Comparison of ENCODE assay signal across 19 cellular contexts in the genomic region with DNA sequence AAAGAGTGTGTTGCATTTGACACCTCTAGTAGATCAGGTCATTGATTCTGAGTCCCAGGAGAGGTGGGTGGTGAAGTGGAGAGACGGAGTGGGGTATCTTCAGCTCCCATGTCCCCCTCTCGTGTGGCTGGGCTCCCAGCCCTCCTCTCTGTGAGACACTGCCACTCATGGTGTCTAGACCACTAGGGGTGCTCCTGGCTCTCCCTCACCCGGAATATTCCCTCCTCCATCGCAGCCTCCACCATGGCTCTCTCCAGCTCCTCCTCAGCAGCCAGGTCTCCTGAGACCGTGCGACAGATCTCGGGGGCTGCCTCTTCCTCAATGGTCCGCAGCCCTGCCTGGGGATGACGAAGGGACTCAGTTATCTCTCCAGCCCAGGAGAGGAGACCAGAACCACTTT. TPM values are rescaled to one million over a fixed set of nuclear protein-coding genes. Genes with fewer than 3 reads are reported as not detected.
DNase-seq lines count a peak whose midpoint lies in the region; ATAC-seq, FAIRE-seq and TF ChIP-seq lines count a peak whose summit lies in the region.
"Had no signal": no experiment of that assay in that cellular context is flagged by ENCODE, and none has a peak within 500 bp of the region (broad histone marks: within the 10 kb centered on the region; RNA-seq: fewer than 3 reads in every experiment).

No MANE protein-coding gene starts in this region.

- peak overlapping the region; percentile 40 for H2AK5ac ChIP-seq in neuronal stem cell (ENCODE audit: low read depth, low read length)

- H3K36me3 ChIP-seq in HepG2 (replicated peaks in 1 of 2; ENCODE audit: control insufficient read depth in 1 of 2, insufficient read depth in 2 of 2, low read length in 2 of 2) (no peaks in the 10 kb centered on the region), right lobe of liver (no peaks in the 10 kb centered on the region), WERI-Rb-1 (no peaks in the 10 kb centered on the region), neuronal stem cell (replicated peaks in 1 of 2; ENCODE audit: control insufficient read depth in 2 of 2, insufficient read depth in 2 of 2, low read length in 2 of 2) (no peaks in the 10 kb centered on the region)
- H3K36me3 ChIP-seq: BLaER1 had no signal

- POLR2A ChIA-PET in HepG2 (lab: Yijun Ruan, JAX) = no interaction called here

- CTCF ChIA-PET in HepG2 (lab: Yijun Ruan, JAX; ENCODE audit: low intra/inter-chr PET ratio, low total read pairs) = interaction anchor here (2.6 kb wide), 1 partner anchor 71 kb away, joined by 24 read pairs; no protein-coding TSS in a partner anchor

- H3K9ac ChIP-seq in HepG2 (ENCODE audit: insufficient read depth, low read depth, low read length) = no peak overlapping the region
- H3K9ac ChIP-seq in neuronal stem cell (ENCODE audit: low read depth, low read length, poor library complexity) = no peak overlapping the region
- H3K9ac ChIP-seq: BLaER1 had no signal

- no peak overlapping the region for H3K4me3 Mint-ChIP-seq in progenitor cell of endocrine pancreas (ENCODE audit: low read depth)
- H3K4me3 Mint-ChIP-seq: CD4-positive, CD25-positive, alpha-beta regulatory T cell; CD8-positive, alpha-beta T cell; GM23338; H9 had no signal

- TF ChIP-seq CTCF in HepG2 (CRISPR knock-in tag; IDR thresholded peaks at IDR 0.05) = no peak
- TF ChIP-seq CTCF in right lobe of liver (IDR thresholded peaks at IDR 0.05) = no peak
- peak; percentile 23; the same call in 1 of the 2 replicates for TF ChIP-seq CTCF in WERI-Rb-1 (IDR thresholded peaks at IDR 0.05; ENCODE audit: low read depth, low read length)
- TF ChIP-seq CTCF in progenitor cell of endocrine pancreas (IDR thresholded peaks at IDR 0.05; ENCODE audit: unreplicated experiment) = no peak

- H3K27ac Mint-ChIP-seq in progenitor cell of endocrine pancreas = no peak overlapping the region
- H3K27ac Mint-ChIP-seq: CD8-positive, alpha-beta T cell; GM23338; H9 had no signal

- TF ChIP-seq EP300 in HepG2 (IDR thresholded peaks at IDR 0.05; ENCODE audit: low read depth in 2 of 2, low read length in 2 of 2) (no peak), HepG2 (CRISPR knock-in tag; IDR thresholded peaks at IDR 0.05; ENCODE audit: borderline replicate concordance) (no peak)

- H3K9me3 Mint-ChIP-seq in progenitor cell of endocrine pancreas (ENCODE audit: low read depth) = no peaks in the 10 kb centered on the region
- H3K9me3 Mint-ChIP-seq: CD4-positive, CD25-positive, alpha-beta regulatory T cell; CD8-positive, alpha-beta T cell; GM23338; H9 had no signal

- TF ChIP-seq POLR2A in HepG2 (IDR thresholded peaks at IDR 0.05; ENCODE audit: insufficient read depth in 1 of 2, low read depth in 2 of 2, low read length in 2 of 2) (no peak), right lobe of liver (IDR thresholded peaks at IDR 0.05) (no peak)

- no peaks in the 10 kb centered on the region for H3K79me2 ChIP-seq in HepG2 (ENCODE audit: insufficient read depth, low read length)

- no peak overlapping the region for H3K4ac ChIP-seq in neuronal stem cell (ENCODE audit: low read length)

- H3K23ac ChIP-seq in neuronal stem cell (ENCODE audit: low read depth, low read length, poor library complexity) = no peak overlapping the region

- DNase-seq in HepG2 (ENCODE audit: low spot score) (no peak), right lobe of liver (no peak), WERI-Rb-1 (no peak), neuronal stem cell (ENCODE audit: low spot score) (no peak), NCI-H1930 (lab: John Stamatoyannopoulos, UW) (no peak), progenitor cell of endocrine pancreas (ENCODE audit: low spot score, unreplicated experiment) (no peak), head of caudate nucleus (no peak)
- DNase-seq: Caco-2; CD4-positive, CD25-positive, alpha-beta regulatory T cell; CD8-positive, alpha-beta T cell; DMS153; DND-41; H9 had no signal

- in situ Hi-C loops in HepG2 (cut with HindIII; ENCODE audit: extremely low pct_ligation_motif_present, low pct_unique_long_range_greater_than_20kb) = loop anchor here (5.0 kb wide), 3 partner anchors 67 to 422 kb away; a partner anchor contains a TSS

- H4K91ac ChIP-seq in neuronal stem cell (ENCODE audit: low read depth, low read length, poor library complexity) = no peak overlapping the region

- no peak overlapping the region for H3K14ac ChIP-seq in neuronal stem cell (ENCODE audit: low read length)

- H2AFZ ChIP-seq in HepG2 (ENCODE audit: low read length) = no peak overlapping the region
- no peak overlapping the region for H2AFZ ChIP-seq in neuronal stem cell (ENCODE audit: low read length)
- H2AFZ ChIP-seq: GM23338 had no signal

- H3K27me3 ChIP-seq in HepG2 (ENCODE audit: control insufficient read depth in 1 of 2, insufficient read depth in 2 of 2, low read length in 2 of 2) = peaks cover 0 to 7% of the 10 kb centered on the region in 2 experiments; a peak in 2 of 5 replicates
- H3K27me3 ChIP-seq in right lobe of liver = no peaks in the 10 kb centered on the region
- no peaks in the 10 kb centered on the region for H3K27me3 ChIP-seq in WERI-Rb-1 (ENCODE audit: insufficient read depth, low read depth, severe bottlenecking)
- H3K27me3 ChIP-seq in neuronal stem cell (ENCODE audit: control insufficient read depth in 3 of 3, insufficient read depth in 3 of 3, low read depth in 1 of 3, low read length in 3 of 3) = peaks cover 0 to 12% (median 0%) of the 10 kb centered on the region in 3 experiments
- H3K27me3 ChIP-seq: BLaER1 had no signal

- H2BK5ac ChIP-seq in neuronal stem cell (ENCODE audit: low read length) = no peak overlapping the region

- no peak overlapping the region for H2BK12ac ChIP-seq in neuronal stem cell (ENCODE audit: low read length)

- intact Hi-C loops in HepG2 (cut with micrococcal nuclease; ENCODE audit: unreplicated experiment) (loop anchor here (5.0 kb wide), 1 partner anchor 422 kb away; a partner anchor contains a TSS), right lobe of liver (cut with DNase I) (loop anchor here (5.0 kb wide), 1 partner anchor 72 kb away; no protein-coding TSS in a partner anchor), head of caudate nucleus (cut with DNase I) (loop anchor here (10.0 kb wide), 1 partner anchor 71 kb away; a partner anchor contains a TSS)

- H3K4me3 ChIP-seq in HepG2 (replicated peaks in 1 of 3; ENCODE audit: insufficient read depth in 1 of 3, low read depth in 2 of 3, low read length in 3 of 3) (no peak overlapping the region), right lobe of liver (no peak overlapping the region), WERI-Rb-1 (ENCODE audit: low read depth, low read length) (no peak overlapping the region), neuronal stem cell (ENCODE audit: low read length in 2 of 2) (no peak overlapping the region)
- H3K4me3 ChIP-seq: BLaER1, GM23338 had no signal

- no peak overlapping the region for H4K8ac ChIP-seq in neuronal stem cell (ENCODE audit: low read depth, low read length)

- H2BK15ac ChIP-seq in neuronal stem cell (ENCODE audit: low read length) = no peak overlapping the region

- ATAC-seq in HepG2 = no peak
- no peak for ATAC-seq in right lobe of liver
- ATAC-seq: CD8-positive, alpha-beta T cell; GM23338; HCT116 had no signal

- TF ChIP-seq RAD21 in HepG2 (CRISPR knock-in tag; IDR thresholded peaks at IDR 0.05) = no peak

- H3K9me3 ChIP-seq in HepG2 (ENCODE audit: low read length) (no peaks in the 10 kb centered on the region), right lobe of liver (no peaks in the 10 kb centered on the region), WERI-Rb-1 (ENCODE audit: severe bottlenecking) (no peaks in the 10 kb centered on the region), neuronal stem cell (replicated peaks in 1 of 2; ENCODE audit: control insufficient read depth in 2 of 2, insufficient read depth in 1 of 2, low read depth in 1 of 2, low read length in 2 of 2) (no peaks in the 10 kb centered on the region)
- H3K9me3 ChIP-seq: BLaER1, Caco-2 had no signal

- H3K36me3 Mint-ChIP-seq in progenitor cell of endocrine pancreas (ENCODE audit: insufficient read depth) = no peaks in the 10 kb centered on the region
- H3K36me3 Mint-ChIP-seq: CD4-positive, CD25-positive, alpha-beta regulatory T cell; CD8-positive, alpha-beta T cell had no signal

- no peaks in the 10 kb centered on the region for H3K4me1 Mint-ChIP-seq in progenitor cell of endocrine pancreas (ENCODE audit: low read depth)

- FAIRE-seq in HepG2 (lab: Jason Lieb, UNC) = no peak
- FAIRE-seq: G401.6, GM12892 had no signal

- no peak overlapping the region for H3K4me2 ChIP-seq in HepG2 (ENCODE audit: low read depth, low read length)
- no peak overlapping the region for H3K4me2 ChIP-seq in neuronal stem cell (ENCODE audit: insufficient read depth, low read length, poor library complexity, severe bottlenecking)
- H3K4me2 ChIP-seq: BLaER1, GM23338 had no signal

- no TSS peak for BruUV-seq in HepG2 (replicated peaks; lab: Mats Ljungman, UMichigan)

- H3K18ac ChIP-seq in neuronal stem cell (ENCODE audit: low read length) = no peak overlapping the region

- H3K4me1 ChIP-seq in HepG2 (ENCODE audit: insufficient read depth, low read length) (0 out of 2 replicates have a peak, but pooled peaks cover 4% of the 10 kb centered on the region), right lobe of liver (no peaks in the 10 kb centered on the region), neuronal stem cell (ENCODE audit: control insufficient read depth in 2 of 2, insufficient read depth in 1 of 2, low read depth in 1 of 2, low read length in 2 of 2) (peaks cover 6% of the 10 kb centered on the region in 2 donors)
- H3K4me1 ChIP-seq: Caco-2 had no signal

- H2BK120ac ChIP-seq in neuronal stem cell (ENCODE audit: low read depth, low read length) = no peak overlapping the region

- H3K27me3 Mint-ChIP-seq in progenitor cell of endocrine pancreas = peaks cover 13% of the 10 kb centered on the region

- no peaks in the 10 kb centered on the region for H4K20me1 ChIP-seq in HepG2 (ENCODE audit: insufficient read depth, low read length)
- H4K20me1 ChIP-seq: BLaER1 had no signal

- no peak overlapping the region for H3K27ac ChIP-seq in HepG2 (ENCODE audit: extremely low read length, insufficient read depth, low read length)
- H3K27ac ChIP-seq in right lobe of liver = no peak overlapping the region
- H3K27ac ChIP-seq in WERI-Rb-1 = no peak overlapping the region
- no peak overlapping the region for H3K27ac ChIP-seq in neuronal stem cell (replicated peaks; ENCODE audit: low read length)
- H3K27ac ChIP-seq: BLaER1, C4-2B had no signal

- no peaks in the 10 kb centered on the region for H3K79me1 ChIP-seq in neuronal stem cell (ENCODE audit: low read depth, low read length)

- WGBS in HepG2 (ENCODE audit: low lambda C conversion rate) = 37% methylated on average over 9 of the region's 9 CpGs
- WGBS in right lobe of liver (ENCODE audit: insufficient coverage, low coverage, low lambda C conversion rate, missing lambda C conversion rate) = 87% methylated on average over 6 of the region's 9 CpGs
- WGBS in neuronal stem cell (ENCODE audit: extremely low coverage in 2 of 2, insufficient read length in 2 of 2, insufficient replicate concordance in 1 of 2), 2 donors = no CpG with 5 or more reads among the region's 9 CpGs

RNA-seq across cellular contexts. Expression of a gene that starts 20.6 kb away (rescaled TPM):
- total RNA-seq in HepG2 (2016; rRNA removed; fragmentation: Illumina TruSeq; extraction: Trizol) (0.13 and 0.20 TPM in 2 replicates), right lobe of liver (1 to 10 TPM in 4 of 6 experiments, under 1 TPM in 2; 0.75 to 4.4 (median 1.4) TPM), progenitor cell of endocrine pancreas (10.1 and 11.4 TPM in 2 replicates)
- 0.20 and 0.26 TPM in 2 replicates for total RNA-seq in HepG2 (2016; cell fraction: cytosol; rRNA removed; fragmentation: Illumina TruSeq; extraction: Trizol; ENCODE audit: low read depth)
- total RNA-seq in HepG2 (2016; cell fraction: insoluble cytoplasmic fraction; rRNA removed; fragmentation: Illumina TruSeq; extraction: Trizol) = 0.18 and 0.24 TPM in 2 replicates
- 0.28 and 0.31 TPM in 2 replicates for total RNA-seq in HepG2 (2016; cell fraction: membrane; rRNA removed; fragmentation: Illumina TruSeq; extraction: Trizol)
- total RNA-seq in HepG2 (2016; cell fraction: nucleus; rRNA removed; fragmentation: Illumina TruSeq; extraction: Trizol) = 0.19 and 0.22 TPM in 2 replicates
- 0.17 and 0.22 TPM in 2 replicates for polyA plus RNA-seq in HepG2 (2011; rRNA removed)
- polyA plus RNA-seq in HepG2 (2011; cell fraction: cytosol; rRNA removed) = 0.17 and 0.25 TPM in 2 replicates
- 0.76 and 0.82 TPM in 2 replicates for polyA plus RNA-seq in HepG2 (2011; cell fraction: nucleus; rRNA removed)
- 0.15 and 0.25 TPM in 2 replicates for polyA plus RNA-seq in HepG2 (2012)
- polyA plus RNA-seq in HepG2 (2016; cell fraction: cytosol; fragmentation: Illumina TruSeq; extraction: Trizol; ENCODE audit: low read depth) = 0.27 and 0.36 TPM in 2 replicates
- polyA plus RNA-seq in HepG2 (2016; cell fraction: insoluble cytoplasmic fraction; fragmentation: Illumina TruSeq; extraction: Trizol; ENCODE audit: low read depth) = 0.05 and 0.10 TPM in 2 replicates
- polyA plus RNA-seq in HepG2 (2016; cell fraction: membrane; fragmentation: Illumina TruSeq; extraction: Trizol; ENCODE audit: low read depth) = 0.26 and 0.30 TPM in 2 replicates
- 0.25 TPM in 2 replicates for polyA plus RNA-seq in HepG2 (2016; cell fraction: nucleus; fragmentation: Illumina TruSeq; extraction: Trizol; ENCODE audit: insufficient read depth, low read depth)
- 1.0 and 6.8 TPM in 2 replicates for polyA minus RNA-seq in HepG2 (2011; rRNA and poly(A)+ RNA removed; ENCODE audit: low replicate concordance)
- 0.30 and 0.44 TPM in 2 replicates for polyA minus RNA-seq in HepG2 (2011; cell fraction: cytosol; rRNA and poly(A)+ RNA removed)
- polyA minus RNA-seq in HepG2 (2011; cell fraction: nucleus; rRNA and poly(A)+ RNA removed) = 0.37 and 0.52 TPM in 2 replicates
- polyA plus RNA-seq in neuronal stem cell (2013, experiment 1 of 2) = 8.0 TPM
- polyA plus RNA-seq in neuronal stem cell (2013, experiment 2 of 2) = 8.0 TPM
